ENCODE assay signal across 1 cellular context in the genomic region with DNA sequence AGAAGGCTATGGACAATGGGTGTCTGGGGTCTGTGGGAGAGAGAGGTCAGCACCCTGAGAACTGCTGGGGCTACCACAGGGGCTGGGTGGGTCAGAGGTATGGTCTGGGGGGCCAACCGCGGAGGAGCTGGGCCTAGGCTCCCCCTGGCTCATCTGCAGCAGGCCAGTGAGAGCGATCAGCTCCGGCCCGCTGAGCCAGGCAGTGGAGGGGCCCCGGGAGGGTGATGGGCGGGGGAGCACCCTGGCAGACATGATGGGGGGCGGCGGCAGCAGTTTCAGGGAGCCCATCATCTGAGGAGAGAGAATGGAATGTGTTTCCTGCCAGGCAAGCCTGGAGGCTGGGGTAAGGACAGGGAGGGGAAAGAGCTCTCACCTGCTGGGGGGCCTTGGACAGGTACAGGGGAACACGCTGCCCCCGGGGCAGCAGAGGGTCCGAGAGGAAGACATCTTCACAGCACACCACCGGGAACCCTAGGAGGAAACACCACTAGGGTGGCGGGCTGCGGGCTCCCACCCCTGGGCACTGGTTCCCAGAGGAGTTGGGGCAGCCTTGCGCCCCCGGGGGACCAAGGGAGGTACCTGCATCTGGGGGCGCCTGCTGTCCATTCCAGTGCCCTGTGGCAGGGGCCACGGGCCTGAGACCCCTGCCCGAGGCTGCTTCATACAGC.
TF ChIP-seq lines count a peak whose summit lies in the region.

No MANE protein-coding gene starts in this region.

TF ChIP-seq in HepG2, 621 proteins besides CTCF, POLR2A, EP300 and RAD21 (continues in another document):
- TF ChIP-seq, protein P1, sequence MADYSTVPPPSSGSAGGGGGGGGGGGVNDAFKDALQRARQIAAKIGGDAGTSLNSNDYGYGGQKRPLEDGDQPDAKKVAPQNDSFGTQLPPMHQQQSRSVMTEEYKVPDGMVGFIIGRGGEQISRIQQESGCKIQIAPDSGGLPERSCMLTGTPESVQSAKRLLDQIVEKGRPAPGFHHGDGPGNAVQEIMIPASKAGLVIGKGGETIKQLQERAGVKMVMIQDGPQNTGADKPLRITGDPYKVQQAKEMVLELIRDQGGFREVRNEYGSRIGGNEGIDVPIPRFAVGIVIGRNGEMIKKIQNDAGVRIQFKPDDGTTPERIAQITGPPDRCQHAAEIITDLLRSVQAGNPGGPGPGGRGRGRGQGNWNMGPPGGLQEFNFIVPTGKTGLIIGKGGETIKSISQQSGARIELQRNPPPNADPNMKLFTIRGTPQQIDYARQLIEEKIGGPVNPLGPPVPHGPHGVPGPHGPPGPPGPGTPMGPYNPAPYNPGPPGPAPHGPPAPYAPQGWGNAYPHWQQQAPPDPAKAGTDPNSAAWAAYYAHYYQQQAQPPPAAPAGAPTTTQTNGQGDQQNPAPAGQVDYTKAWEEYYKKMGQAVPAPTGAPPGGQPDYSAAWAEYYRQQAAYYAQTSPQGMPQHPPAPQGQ (CRISPR knock-in tag; IDR thresholded peaks at IDR 0.05; ENCODE audit: borderline replicate concordance) = no peak
- TF ChIP-seq HNRNPL (IDR thresholded peaks at IDR 0.05; ENCODE audit: low read depth, low read length) = peak; percentile 54; the same call in 1 of the 2 replicates
- TF ChIP-seq, protein P2, sequence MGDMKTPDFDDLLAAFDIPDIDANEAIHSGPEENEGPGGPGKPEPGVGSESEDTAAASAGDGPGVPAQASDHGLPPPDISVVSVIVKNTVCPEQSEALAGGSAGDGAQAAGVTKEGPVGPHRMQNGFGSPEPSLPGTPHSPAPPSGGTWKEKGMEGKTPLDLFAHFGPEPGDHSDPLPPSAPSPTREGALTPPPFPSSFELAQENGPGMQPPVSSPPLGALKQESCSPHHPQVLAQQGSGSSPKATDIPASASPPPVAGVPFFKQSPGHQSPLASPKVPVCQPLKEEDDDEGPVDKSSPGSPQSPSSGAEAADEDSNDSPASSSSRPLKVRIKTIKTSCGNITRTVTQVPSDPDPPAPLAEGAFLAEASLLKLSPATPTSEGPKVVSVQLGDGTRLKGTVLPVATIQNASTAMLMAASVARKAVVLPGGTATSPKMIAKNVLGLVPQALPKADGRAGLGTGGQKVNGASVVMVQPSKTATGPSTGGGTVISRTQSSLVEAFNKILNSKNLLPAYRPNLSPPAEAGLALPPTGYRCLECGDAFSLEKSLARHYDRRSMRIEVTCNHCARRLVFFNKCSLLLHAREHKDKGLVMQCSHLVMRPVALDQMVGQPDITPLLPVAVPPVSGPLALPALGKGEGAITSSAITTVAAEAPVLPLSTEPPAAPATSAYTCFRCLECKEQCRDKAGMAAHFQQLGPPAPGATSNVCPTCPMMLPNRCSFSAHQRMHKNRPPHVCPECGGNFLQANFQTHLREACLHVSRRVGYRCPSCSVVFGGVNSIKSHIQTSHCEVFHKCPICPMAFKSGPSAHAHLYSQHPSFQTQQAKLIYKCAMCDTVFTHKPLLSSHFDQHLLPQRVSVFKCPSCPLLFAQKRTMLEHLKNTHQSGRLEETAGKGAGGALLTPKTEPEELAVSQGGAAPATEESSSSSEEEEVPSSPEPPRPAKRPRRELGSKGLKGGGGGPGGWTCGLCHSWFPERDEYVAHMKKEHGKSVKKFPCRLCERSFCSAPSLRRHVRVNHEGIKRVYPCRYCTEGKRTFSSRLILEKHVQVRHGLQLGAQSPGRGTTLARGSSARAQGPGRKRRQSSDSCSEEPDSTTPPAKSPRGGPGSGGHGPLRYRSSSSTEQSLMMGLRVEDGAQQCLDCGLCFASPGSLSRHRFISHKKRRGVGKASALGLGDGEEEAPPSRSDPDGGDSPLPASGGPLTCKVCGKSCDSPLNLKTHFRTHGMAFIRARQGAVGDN (CRISPR knock-in tag; IDR thresholded peaks at IDR 0.05) = no peak
- TF ChIP-seq, protein P3, sequence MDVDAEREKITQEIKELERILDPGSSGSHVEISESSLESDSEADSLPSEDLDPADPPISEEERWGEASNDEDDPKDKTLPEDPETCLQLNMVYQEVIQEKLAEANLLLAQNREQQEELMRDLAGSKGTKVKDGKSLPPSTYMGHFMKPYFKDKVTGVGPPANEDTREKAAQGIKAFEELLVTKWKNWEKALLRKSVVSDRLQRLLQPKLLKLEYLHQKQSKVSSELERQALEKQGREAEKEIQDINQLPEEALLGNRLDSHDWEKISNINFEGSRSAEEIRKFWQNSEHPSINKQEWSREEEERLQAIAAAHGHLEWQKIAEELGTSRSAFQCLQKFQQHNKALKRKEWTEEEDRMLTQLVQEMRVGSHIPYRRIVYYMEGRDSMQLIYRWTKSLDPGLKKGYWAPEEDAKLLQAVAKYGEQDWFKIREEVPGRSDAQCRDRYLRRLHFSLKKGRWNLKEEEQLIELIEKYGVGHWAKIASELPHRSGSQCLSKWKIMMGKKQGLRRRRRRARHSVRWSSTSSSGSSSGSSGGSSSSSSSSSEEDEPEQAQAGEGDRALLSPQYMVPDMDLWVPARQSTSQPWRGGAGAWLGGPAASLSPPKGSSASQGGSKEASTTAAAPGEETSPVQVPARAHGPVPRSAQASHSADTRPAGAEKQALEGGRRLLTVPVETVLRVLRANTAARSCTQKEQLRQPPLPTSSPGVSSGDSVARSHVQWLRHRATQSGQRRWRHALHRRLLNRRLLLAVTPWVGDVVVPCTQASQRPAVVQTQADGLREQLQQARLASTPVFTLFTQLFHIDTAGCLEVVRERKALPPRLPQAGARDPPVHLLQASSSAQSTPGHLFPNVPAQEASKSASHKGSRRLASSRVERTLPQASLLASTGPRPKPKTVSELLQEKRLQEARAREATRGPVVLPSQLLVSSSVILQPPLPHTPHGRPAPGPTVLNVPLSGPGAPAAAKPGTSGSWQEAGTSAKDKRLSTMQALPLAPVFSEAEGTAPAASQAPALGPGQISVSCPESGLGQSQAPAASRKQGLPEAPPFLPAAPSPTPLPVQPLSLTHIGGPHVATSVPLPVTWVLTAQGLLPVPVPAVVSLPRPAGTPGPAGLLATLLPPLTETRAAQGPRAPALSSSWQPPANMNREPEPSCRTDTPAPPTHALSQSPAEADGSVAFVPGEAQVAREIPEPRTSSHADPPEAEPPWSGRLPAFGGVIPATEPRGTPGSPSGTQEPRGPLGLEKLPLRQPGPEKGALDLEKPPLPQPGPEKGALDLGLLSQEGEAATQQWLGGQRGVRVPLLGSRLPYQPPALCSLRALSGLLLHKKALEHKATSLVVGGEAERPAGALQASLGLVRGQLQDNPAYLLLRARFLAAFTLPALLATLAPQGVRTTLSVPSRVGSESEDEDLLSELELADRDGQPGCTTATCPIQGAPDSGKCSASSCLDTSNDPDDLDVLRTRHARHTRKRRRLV (CRISPR knock-in tag; IDR thresholded peaks at IDR 0.05) = no peak
- 0 out of 2 replicates have a peak, but pooled peaks have one; percentile 2 for TF ChIP-seq IRX3 (CRISPR knock-in tag; IDR thresholded peaks at IDR 0.05; ENCODE audit: borderline replicate concordance, low read depth)
- 0 out of 2 replicates have a peak, but pooled peaks have one; percentile 15 for TF ChIP-seq ZFP90 (CRISPR knock-in tag; IDR thresholded peaks at IDR 0.05; ENCODE audit: borderline replicate concordance)
- TF ChIP-seq BRCA1 (CRISPR knock-in tag; IDR thresholded peaks at IDR 0.05) = no peak
- TF ChIP-seq, protein P4, sequence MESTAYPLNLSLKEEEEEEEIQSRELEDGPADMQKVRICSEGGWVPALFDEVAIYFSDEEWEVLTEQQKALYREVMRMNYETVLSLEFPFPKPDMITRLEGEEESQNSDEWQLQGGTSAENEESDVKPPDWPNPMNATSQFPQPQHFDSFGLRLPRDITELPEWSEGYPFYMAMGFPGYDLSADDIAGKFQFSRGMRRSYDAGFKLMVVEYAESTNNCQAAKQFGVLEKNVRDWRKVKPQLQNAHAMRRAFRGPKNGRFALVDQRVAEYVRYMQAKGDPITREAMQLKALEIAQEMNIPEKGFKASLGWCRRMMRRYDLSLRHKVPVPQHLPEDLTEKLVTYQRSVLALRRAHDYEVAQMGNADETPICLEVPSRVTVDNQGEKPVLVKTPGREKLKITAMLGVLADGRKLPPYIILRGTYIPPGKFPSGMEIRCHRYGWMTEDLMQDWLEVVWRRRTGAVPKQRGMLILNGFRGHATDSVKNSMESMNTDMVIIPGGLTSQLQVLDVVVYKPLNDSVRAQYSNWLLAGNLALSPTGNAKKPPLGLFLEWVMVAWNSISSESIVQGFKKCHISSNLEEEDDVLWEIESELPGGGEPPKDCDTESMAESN (CRISPR knock-in tag; conservative IDR thresholded peaks at IDR 0.05) = no peak
- TF ChIP-seq, protein P5, sequence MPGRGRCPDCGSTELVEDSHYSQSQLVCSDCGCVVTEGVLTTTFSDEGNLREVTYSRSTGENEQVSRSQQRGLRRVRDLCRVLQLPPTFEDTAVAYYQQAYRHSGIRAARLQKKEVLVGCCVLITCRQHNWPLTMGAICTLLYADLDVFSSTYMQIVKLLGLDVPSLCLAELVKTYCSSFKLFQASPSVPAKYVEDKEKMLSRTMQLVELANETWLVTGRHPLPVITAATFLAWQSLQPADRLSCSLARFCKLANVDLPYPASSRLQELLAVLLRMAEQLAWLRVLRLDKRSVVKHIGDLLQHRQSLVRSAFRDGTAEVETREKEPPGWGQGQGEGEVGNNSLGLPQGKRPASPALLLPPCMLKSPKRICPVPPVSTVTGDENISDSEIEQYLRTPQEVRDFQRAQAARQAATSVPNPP (CRISPR knock-in tag; IDR thresholded peaks at IDR 0.05) = no peak
- 0 out of 2 replicates have a peak, but pooled peaks have one; percentile 9 for TF ChIP-seq RARA (CRISPR knock-in tag; IDR thresholded peaks at IDR 0.05)
- TF ChIP-seq, protein P6, sequence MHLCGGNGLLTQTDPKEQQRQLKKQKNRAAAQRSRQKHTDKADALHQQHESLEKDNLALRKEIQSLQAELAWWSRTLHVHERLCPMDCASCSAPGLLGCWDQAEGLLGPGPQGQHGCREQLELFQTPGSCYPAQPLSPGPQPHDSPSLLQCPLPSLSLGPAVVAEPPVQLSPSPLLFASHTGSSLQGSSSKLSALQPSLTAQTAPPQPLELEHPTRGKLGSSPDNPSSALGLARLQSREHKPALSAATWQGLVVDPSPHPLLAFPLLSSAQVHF (CRISPR knock-in tag; IDR thresholded peaks at IDR 0.05) = no peak
- TF ChIP-seq FOXO1 (CRISPR knock-in tag; IDR thresholded peaks at IDR 0.05) = no peak
- TF ChIP-seq HDAC6 (IDR thresholded peaks at IDR 0.05; ENCODE audit: low read depth, low read length) = no peak
- TF ChIP-seq AKAP8 (CRISPR knock-in tag; IDR thresholded peaks at IDR 0.05) = 0 out of 2 replicates have a peak, but pooled peaks have one; percentile 5
- no peak for TF ChIP-seq SAFB2 (CRISPR knock-in tag; IDR thresholded peaks at IDR 0.05; ENCODE audit: borderline replicate concordance, low read depth)
- TF ChIP-seq CENPT (CRISPR knock-in tag; IDR thresholded peaks at IDR 0.05; ENCODE audit: low read depth) = no peak
- TF ChIP-seq KDM2A (CRISPR knock-in tag; IDR thresholded peaks at IDR 0.05; ENCODE audit: borderline replicate concordance, low read depth) = peak; percentile 73
- TF ChIP-seq ADNP (CRISPR knock-in tag; IDR thresholded peaks at IDR 0.05) = no peak
- no peak for TF ChIP-seq SOX13 (IDR thresholded peaks at IDR 0.05)
- 0 out of 4 replicates have a peak, but pooled peaks of 1 of the 2 experiments have one; percentile 23 for TF ChIP-seq SOX13 (CRISPR knock-in tag; conservative IDR thresholded peaks at IDR 0.05 in 1 of 2, IDR thresholded peaks at IDR 0.05 in 1 of 2)
- TF ChIP-seq ZNF782 (CRISPR knock-in tag; IDR thresholded peaks at IDR 0.05; ENCODE audit: borderline replicate concordance) = no peak
- TF ChIP-seq, protein P7, sequence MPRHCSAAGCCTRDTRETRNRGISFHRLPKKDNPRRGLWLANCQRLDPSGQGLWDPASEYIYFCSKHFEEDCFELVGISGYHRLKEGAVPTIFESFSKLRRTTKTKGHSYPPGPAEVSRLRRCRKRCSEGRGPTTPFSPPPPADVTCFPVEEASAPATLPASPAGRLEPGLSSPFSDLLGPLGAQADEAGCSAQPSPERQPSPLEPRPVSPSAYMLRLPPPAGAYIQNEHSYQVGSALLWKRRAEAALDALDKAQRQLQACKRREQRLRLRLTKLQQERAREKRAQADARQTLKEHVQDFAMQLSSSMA (CRISPR knock-in tag; IDR thresholded peaks at IDR 0.05) = no peak
- TF ChIP-seq ZNF326 (CRISPR knock-in tag; IDR thresholded peaks at IDR 0.05; ENCODE audit: borderline replicate concordance) = no peak
- TF ChIP-seq ZNF335 (CRISPR knock-in tag; IDR thresholded peaks at IDR 0.05) = no peak
- TF ChIP-seq ZBTB7B (CRISPR knock-in tag; IDR thresholded peaks at IDR 0.05) = peak; percentile 49; the same call in 1 of the 2 replicates
- TF ChIP-seq FOXA1 (IDR thresholded peaks at IDR 0.05) = no peak
- no peak for TF ChIP-seq FOXA1 (CRISPR knock-in tag; IDR thresholded peaks at IDR 0.05)
- TF ChIP-seq ZNF552 (CRISPR knock-in tag; IDR thresholded peaks at IDR 0.05; ENCODE audit: borderline replicate concordance) = no peak
- peak; percentile 50 for TF ChIP-seq TAF15 (IDR thresholded peaks at IDR 0.05; ENCODE audit: low read depth, low read length, poor library complexity, severe bottlenecking)
- no peak for TF ChIP-seq JUND (CRISPR knock-in tag; IDR thresholded peaks at IDR 0.05)
- no peak for TF ChIP-seq ONECUT2 (CRISPR knock-in tag; IDR thresholded peaks at IDR 0.05)
- TF ChIP-seq, protein P8, sequence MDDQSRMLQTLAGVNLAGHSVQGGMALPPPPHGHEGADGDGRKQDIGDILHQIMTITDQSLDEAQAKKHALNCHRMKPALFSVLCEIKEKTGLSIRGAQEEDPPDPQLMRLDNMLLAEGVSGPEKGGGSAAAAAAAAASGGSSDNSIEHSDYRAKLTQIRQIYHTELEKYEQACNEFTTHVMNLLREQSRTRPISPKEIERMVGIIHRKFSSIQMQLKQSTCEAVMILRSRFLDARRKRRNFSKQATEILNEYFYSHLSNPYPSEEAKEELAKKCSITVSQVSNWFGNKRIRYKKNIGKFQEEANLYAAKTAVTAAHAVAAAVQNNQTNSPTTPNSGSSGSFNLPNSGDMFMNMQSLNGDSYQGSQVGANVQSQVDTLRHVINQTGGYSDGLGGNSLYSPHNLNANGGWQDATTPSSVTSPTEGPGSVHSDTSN (CRISPR knock-in tag; IDR thresholded peaks at IDR 0.05; ENCODE audit: borderline replicate concordance) = no peak
- TF ChIP-seq, protein P9, sequence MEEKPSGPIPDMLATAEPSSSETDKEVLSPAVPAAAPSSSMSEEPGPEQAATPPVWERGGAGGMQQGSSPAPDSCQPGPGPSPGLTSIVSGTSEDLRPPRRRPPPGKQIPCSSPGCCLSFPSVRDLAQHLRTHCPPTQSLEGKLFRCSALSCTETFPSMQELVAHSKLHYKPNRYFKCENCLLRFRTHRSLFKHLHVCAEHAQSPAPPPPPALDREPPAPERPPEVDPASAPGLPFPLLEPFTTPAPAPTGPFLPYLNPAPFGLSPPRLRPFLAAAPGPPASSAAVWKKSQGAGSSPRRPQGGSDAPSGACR (CRISPR knock-in tag; IDR thresholded peaks at IDR 0.05) = no peak
- TF ChIP-seq ZEB1 (IDR thresholded peaks at IDR 0.05; ENCODE audit: insufficient replicate concordance, low read depth) = no peak
- TF ChIP-seq RXRA (CRISPR knock-in tag; IDR thresholded peaks at IDR 0.05) = 0 out of 2 replicates have a peak, but pooled peaks have one; percentile 8
- peak; percentile 58 for TF ChIP-seq U2AF1 (optimal IDR thresholded peaks at IDR 0.05; ENCODE audit: low read depth, low read length)
- no peak for TF ChIP-seq SP4 (CRISPR knock-in tag; IDR thresholded peaks at IDR 0.05)
- TF ChIP-seq, protein P10, sequence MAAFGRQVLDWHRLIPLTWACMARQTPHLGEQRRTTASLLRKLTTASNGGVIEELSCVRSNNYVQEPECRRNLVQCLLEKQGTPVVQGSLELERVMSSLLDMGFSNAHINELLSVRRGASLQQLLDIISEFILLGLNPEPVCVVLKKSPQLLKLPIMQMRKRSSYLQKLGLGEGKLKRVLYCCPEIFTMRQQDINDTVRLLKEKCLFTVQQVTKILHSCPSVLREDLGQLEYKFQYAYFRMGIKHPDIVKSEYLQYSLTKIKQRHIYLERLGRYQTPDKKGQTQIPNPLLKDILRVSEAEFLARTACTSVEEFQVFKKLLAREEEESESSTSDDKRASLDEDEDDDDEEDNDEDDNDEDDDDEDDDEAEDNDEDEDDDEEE (CRISPR knock-in tag; IDR thresholded peaks at IDR 0.05) = peak; percentile 19; the same call in 1 of the 2 replicates
- no peak for TF ChIP-seq MAFF (IDR thresholded peaks at IDR 0.05; ENCODE audit: low read depth, low read length)
- TF ChIP-seq AGO1 (IDR thresholded peaks at IDR 0.05; ENCODE audit: low read depth, low read length, poor library complexity, severe bottlenecking) = peak; percentile 99
